In the genomic region with DNA sequence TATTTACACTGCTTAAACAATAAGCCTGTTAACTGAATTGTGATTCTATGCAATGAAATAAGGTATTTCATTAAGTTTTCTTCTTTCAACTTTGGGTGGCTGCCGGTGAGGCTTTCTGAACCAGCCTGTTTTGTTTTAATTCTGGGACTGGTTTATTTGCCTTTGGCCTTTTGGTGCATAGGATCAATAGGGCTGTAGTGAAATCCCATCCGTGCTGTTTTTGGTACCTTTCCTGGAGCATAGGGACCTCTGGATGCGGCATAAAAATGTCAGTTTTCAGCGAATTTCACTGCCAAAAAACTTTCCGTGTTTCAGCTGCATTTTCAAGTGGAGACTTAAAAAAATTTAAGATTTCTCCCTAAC, we compare ENCODE assay signal across 1 cellular context.
TF ChIP-seq lines count a peak whose summit lies in the region.

No MANE protein-coding gene starts in this region.

TF ChIP-seq in A549, 52 proteins besides CTCF, POLR2A, EP300 and RAD21 (continued from another document):
- TF ChIP-seq, protein P1, sequence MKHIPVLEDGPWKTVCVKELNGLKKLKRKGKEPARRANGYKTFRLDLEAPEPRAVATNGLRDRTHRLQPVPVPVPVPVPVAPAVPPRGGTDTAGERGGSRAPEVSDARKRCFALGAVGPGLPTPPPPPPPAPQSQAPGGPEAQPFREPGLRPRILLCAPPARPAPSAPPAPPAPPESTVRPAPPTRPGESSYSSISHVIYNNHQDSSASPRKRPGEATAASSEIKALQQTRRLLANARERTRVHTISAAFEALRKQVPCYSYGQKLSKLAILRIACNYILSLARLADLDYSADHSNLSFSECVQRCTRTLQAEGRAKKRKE (CRISPR knock-in tag; IDR thresholded peaks at IDR 0.05; ENCODE audit: low read depth), result no peak
- TF ChIP-seq, protein P2, sequence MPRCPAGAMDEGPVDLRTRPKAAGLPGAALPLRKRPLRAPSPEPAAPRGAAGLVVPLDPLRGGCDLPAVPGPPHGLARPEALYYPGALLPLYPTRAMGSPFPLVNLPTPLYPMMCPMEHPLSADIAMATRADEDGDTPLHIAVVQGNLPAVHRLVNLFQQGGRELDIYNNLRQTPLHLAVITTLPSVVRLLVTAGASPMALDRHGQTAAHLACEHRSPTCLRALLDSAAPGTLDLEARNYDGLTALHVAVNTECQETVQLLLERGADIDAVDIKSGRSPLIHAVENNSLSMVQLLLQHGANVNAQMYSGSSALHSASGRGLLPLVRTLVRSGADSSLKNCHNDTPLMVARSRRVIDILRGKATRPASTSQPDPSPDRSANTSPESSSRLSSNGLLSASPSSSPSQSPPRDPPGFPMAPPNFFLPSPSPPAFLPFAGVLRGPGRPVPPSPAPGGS (IDR thresholded peaks at IDR 0.05), result no peak
- TF ChIP-seq REST (IDR thresholded peaks at IDR 0.05), result no peak
TF ChIP-seq in A549: peak in this region for 0.
